Comparison of ENCODE assay signal across 8 cellular contexts in the genomic region with DNA sequence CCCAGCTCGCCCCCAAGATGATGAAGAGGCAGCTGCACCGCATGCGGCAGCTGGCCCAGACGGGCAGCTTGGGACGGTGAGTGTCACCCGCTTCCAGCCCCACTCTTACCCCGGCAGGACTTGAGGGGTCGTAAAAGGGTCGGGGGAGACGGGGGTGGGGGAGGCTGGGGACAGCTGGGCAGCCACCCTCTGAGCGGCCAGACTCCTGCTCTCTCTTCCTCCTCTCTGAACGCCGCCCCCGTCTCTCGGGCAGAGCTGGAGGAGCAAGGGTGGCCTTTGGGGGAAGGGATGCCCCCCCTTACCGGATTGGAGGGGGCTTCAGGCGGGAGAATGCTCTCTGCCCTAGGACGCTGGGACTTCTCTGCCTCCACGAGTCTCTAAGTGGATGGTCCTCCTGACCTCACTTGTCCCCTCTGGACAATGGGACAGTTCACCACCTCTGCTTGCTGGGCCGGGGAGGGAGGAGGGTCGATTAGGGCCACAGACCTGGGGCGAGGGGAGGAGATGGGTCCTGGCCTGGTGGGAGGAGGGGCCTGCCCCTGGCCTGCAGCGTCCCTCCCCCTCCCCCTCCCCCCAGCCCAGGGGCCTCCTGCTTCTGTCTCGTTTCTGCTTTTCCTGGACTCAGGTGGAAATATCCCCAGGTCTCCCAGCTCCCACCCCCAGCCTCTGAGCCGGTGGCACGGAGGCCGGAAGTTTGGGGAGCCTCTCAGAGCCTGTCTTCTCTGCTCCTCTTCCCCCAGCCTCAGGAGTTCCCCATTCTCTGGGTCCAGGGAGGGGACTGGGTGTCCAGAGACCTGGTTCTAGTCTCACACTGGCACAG. TPM values are rescaled to one million over a fixed set of nuclear protein-coding genes. Genes with fewer than 3 reads are reported as not detected.
DNase-seq lines count a peak whose midpoint lies in the region; ATAC-seq and TF ChIP-seq lines count a peak whose summit lies in the region.

No MANE protein-coding gene starts in this region.

- no peaks in the 10 kb centered on the region for H3K27me3 Mint-ChIP-seq in activated T-helper 2 cell treated with anti-CD3 and anti-CD28 coated beads, Interferon-gamma antibody, Interleukin-2, Interleukin-4, amounts not matched to agents 10 μg/mL and 5 μg/mL and 100 μg/mL, durations not matched to agents 14 hours and 24 hours and 36 hours (ENCODE audit: low read depth)

- intact Hi-C loops in activated T-helper 2 cell treated with anti-CD3 and anti-CD28 coated beads, Interferon-gamma antibody, Interleukin-2, Interleukin-4, amounts not matched to agents 10 μg/mL and 5 μg/mL and 100 μg/mL, durations not matched to agents 14 hours and 24 hours and 36 hours (cut with micrococcal nuclease) = loop anchor here (1.0 to 2.0 kb wide), 2 partner anchors 19 to 37 kb away; a partner anchor contains a TSS

- peak overlapping the region; percentile 100 for H3K4me3 Mint-ChIP-seq in activated T-helper 2 cell treated with anti-CD3 and anti-CD28 coated beads, Interferon-gamma antibody, Interleukin-2, Interleukin-4, amounts not matched to agents 10 μg/mL and 5 μg/mL and 100 μg/mL, durations not matched to agents 14 hours and 24 hours and 36 hours (ENCODE audit: low read depth)

- peak overlapping the region; percentile 63 for H3K4me3 ChIP-seq in AG10803 (ENCODE audit: low read length)
- H3K4me3 ChIP-seq in HUES48 (ENCODE audit: low read depth, low read length) = peak overlapping the region; percentile 71
- peak overlapping the region; percentile 54 to 69 (median 57) for H3K4me3 ChIP-seq in subcutaneous abdominal adipose tissue (ENCODE audit: low read depth in 1 of 5, low read length in 5 of 5)

- peak overlapping the region; percentile 68 for H3K27ac ChIP-seq in HUES48 (ENCODE audit: low read depth, low read length)
- H3K27ac ChIP-seq in subcutaneous abdominal adipose tissue (ENCODE audit: low read depth, low read length) = no peak overlapping the region

- no peak for DNase-seq in AG10803 (ENCODE audit: low read depth)
- DNase-seq in activated T-helper 2 cell treated with anti-CD3 and anti-CD28 coated beads, Interferon-gamma antibody, Interleukin-2, Interleukin-4, amounts not matched to agents 10 μg/mL and 5 μg/mL and 100 μg/mL, durations not matched to agents 14 hours and 24 hours and 36 hours (ENCODE audit: low spot score) = no peak
- DNase-seq in iPS-NIHi7 (ENCODE audit: extremely low spot score) = peak; percentile 70

- TF ChIP-seq CTCF in AG10803 (conservative IDR thresholded peaks at IDR 0.05; ENCODE audit: low read length) = no peak

- H3K4me1 ChIP-seq in HUES48 (ENCODE audit: control insufficient read depth, insufficient read depth, low read length) (peaks cover 18% of the 10 kb centered on the region; the same call in 1 of the 2 replicates), subcutaneous abdominal adipose tissue (ENCODE audit: control insufficient read depth in 5 of 5, insufficient read depth in 5 of 5, low read length in 5 of 5) (peaks cover 0 to 60% (median 43%) of the 10 kb centered on the region in 5 donors)

- ATAC-seq in GM21447 (IDR thresholded peaks at IDR 0.05; ENCODE audit: unreplicated experiment) = no peak
- ATAC-seq in HG03457 (IDR thresholded peaks at IDR 0.05; ENCODE audit: unreplicated experiment) = no peak
- ATAC-seq in GM21367 (IDR thresholded peaks at IDR 0.05; ENCODE audit: unreplicated experiment) = no peak

- peak overlapping the region; percentile 99 for H3K27ac Mint-ChIP-seq in activated T-helper 2 cell treated with anti-CD3 and anti-CD28 coated beads, Interferon-gamma antibody, Interleukin-2, Interleukin-4, amounts not matched to agents 10 μg/mL and 5 μg/mL and 100 μg/mL, durations not matched to agents 14 hours and 24 hours and 36 hours

- no peaks in the 10 kb centered on the region for H3K9me3 ChIP-seq in HUES48 (ENCODE audit: control insufficient read depth, insufficient read depth, low read length)
- H3K9me3 ChIP-seq in subcutaneous abdominal adipose tissue (ENCODE audit: control insufficient read depth in 5 of 5, low read length in 5 of 5) = no peaks in the 10 kb centered on the region

- H3K36me3 ChIP-seq in HUES48 (ENCODE audit: control insufficient read depth, insufficient read depth, low read length) (peaks cover 21% of the 10 kb centered on the region), subcutaneous abdominal adipose tissue (ENCODE audit: control insufficient read depth in 5 of 5, insufficient read depth in 5 of 5, low read length in 5 of 5) (peaks cover 0 to 13% (median 0%) of the 10 kb centered on the region in 5 donors)

- no peaks in the 10 kb centered on the region for H3K9me3 Mint-ChIP-seq in activated T-helper 2 cell treated with anti-CD3 and anti-CD28 coated beads, Interferon-gamma antibody, Interleukin-2, Interleukin-4, amounts not matched to agents 10 μg/mL and 5 μg/mL and 100 μg/mL, durations not matched to agents 14 hours and 24 hours and 36 hours

- no peak overlapping the region; the same call in 1 of the 2 replicates for H3K9ac ChIP-seq in HUES48 (ENCODE audit: low read depth, low read length)
- peak overlapping the region in 3 of 5 donors; percentile 41 to 75 (median 73) for H3K9ac ChIP-seq in subcutaneous abdominal adipose tissue (ENCODE audit: low read length in 5 of 5)

- H3K36me3 Mint-ChIP-seq in activated T-helper 2 cell treated with anti-CD3 and anti-CD28 coated beads, Interferon-gamma antibody, Interleukin-2, Interleukin-4, amounts not matched to agents 10 μg/mL and 5 μg/mL and 100 μg/mL, durations not matched to agents 14 hours and 24 hours and 36 hours (ENCODE audit: low read depth) = peaks cover 30% of the 10 kb centered on the region

- peaks cover 40% of the 10 kb centered on the region for H3K4me1 Mint-ChIP-seq in activated T-helper 2 cell treated with anti-CD3 and anti-CD28 coated beads, Interferon-gamma antibody, Interleukin-2, Interleukin-4, amounts not matched to agents 10 μg/mL and 5 μg/mL and 100 μg/mL, durations not matched to agents 14 hours and 24 hours and 36 hours (ENCODE audit: low read depth)

- H3K27me3 ChIP-seq in HUES48 (ENCODE audit: control insufficient read depth, insufficient read depth, low read length) (no peaks in the 10 kb centered on the region), subcutaneous abdominal adipose tissue (ENCODE audit: control insufficient read depth in 5 of 5, insufficient read depth in 4 of 5, low read length in 5 of 5) (peaks cover 0 to 22% (median 0%) of the 10 kb centered on the region in 5 donors)

RNA-seq across cellular contexts. Expression of a gene that starts 0.5 kb away (rescaled TPM):
- total RNA-seq in activated T-helper 2 cell treated with anti-CD3 and anti-CD28 coated beads, Interferon-gamma antibody, Interleukin-2, Interleukin-4, amounts not matched to agents 10 μg/mL and 5 μg/mL and 100 μg/mL, durations not matched to agents 14 hours and 24 hours and 36 hours = 117 and 122 TPM in 2 replicates

RNA-seq across cellular contexts. Expression of a gene that starts 18.5 kb away (rescaled TPM):
- total RNA-seq in activated T-helper 2 cell treated with anti-CD3 and anti-CD28 coated beads, Interferon-gamma antibody, Interleukin-2, Interleukin-4, amounts not matched to agents 10 μg/mL and 5 μg/mL and 100 μg/mL, durations not matched to agents 14 hours and 24 hours and 36 hours = 40.1 and 41.9 TPM in 2 replicates

RNA-seq across cellular contexts. Expression of a gene that starts 31.3 kb away (rescaled TPM):
- total RNA-seq in activated T-helper 2 cell treated with anti-CD3 and anti-CD28 coated beads, Interferon-gamma antibody, Interleukin-2, Interleukin-4, amounts not matched to agents 10 μg/mL and 5 μg/mL and 100 μg/mL, durations not matched to agents 14 hours and 24 hours and 36 hours = 69.3 and 71.2 TPM in 2 replicates

RNA-seq across cellular contexts. Expression of a gene that starts 35.5 kb away (rescaled TPM):
- total RNA-seq in activated T-helper 2 cell treated with anti-CD3 and anti-CD28 coated beads, Interferon-gamma antibody, Interleukin-2, Interleukin-4, amounts not matched to agents 10 μg/mL and 5 μg/mL and 100 μg/mL, durations not matched to agents 14 hours and 24 hours and 36 hours = 892 and 921 TPM in 2 replicates

RNA-seq across cellular contexts. Expression of a gene that starts 46.2 kb away (rescaled TPM):
- total RNA-seq in activated T-helper 2 cell treated with anti-CD3 and anti-CD28 coated beads, Interferon-gamma antibody, Interleukin-2, Interleukin-4, amounts not matched to agents 10 μg/mL and 5 μg/mL and 100 μg/mL, durations not matched to agents 14 hours and 24 hours and 36 hours = 55.4 and 60.6 TPM in 2 replicates
